In the genomic region with DNA sequence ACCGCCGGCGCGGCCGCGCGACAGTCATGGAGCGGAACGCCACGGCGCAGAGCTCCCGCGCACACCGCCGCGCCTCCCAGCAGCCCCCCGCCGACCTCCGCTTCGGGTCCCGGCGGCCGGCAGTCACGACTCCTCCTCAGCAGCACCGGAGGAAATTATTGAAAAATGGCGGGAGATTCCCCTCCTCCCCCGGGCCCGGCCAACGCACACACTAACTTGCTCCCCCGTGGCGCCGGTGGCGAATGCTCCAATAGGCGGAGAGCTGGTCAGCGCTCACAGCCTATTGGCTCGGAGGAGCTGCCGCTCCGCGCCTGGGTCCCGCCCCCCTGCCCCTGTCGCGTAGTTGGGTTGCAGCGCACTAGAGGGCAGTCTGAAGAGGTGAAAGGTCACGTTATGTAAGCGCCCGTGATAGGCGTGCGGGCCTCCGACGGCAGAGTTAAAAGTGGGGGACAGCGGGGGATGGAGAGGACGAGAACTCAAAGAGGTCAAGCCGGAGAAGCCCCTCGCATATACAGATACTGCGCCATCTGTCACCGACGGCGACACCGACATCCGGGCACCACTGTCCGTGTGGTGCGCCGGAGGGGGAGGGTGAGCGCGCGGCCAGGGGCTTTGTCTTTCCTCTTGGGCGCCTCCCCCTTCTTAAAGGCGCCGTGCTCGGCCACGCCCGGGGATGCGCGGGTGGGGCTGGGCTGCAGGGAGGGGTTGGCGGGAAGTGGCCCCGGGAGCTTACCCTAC, we compare ENCODE assay signal across 8 cellular contexts. TPM values are rescaled to one million over a fixed set of nuclear protein-coding genes. Genes with fewer than 3 reads are reported as not detected.
DNase-seq lines count a peak whose midpoint lies in the region; ATAC-seq lines count a peak whose summit lies in the region.

BAZ1B (minus strand) TSS at position 213 of the 738 bp plus-strand sequence. CDS start 360 bp downstream, outside the sequence.

- H3K4me2 ChIP-seq in BLaER1 treated with 17β-estradiol and CSF1 and Interleukin-3, amounts not matched to agents 10 nM and 100 nM: peak within 1 kb of the TSS; percentile 85 to 97 (median 93)

- CTCF ChIA-PET in activated CD4-positive, alpha-beta T cell treated with anti-CD3 and anti-CD28 coated beads, Interleukin-2, amount 10 ng/mL, durations not matched to agents 7 days and 5 days (lab: Charles Lee): interaction anchor here (0.6 to 4.1 kb wide), 10 partner anchors 9 to 212 kb away, joined by 3 to 18 read pairs (median 4); no protein-coding TSS in a partner anchor

- no peaks in the 10 kb centered on the region for H3K9me3 Mint-ChIP-seq in activated CD4-positive, alpha-beta T cell treated with anti-CD3 and anti-CD28 coated beads, Interleukin-2, amount 10 ng/mL, durations not matched to agents 7 days and 5 days

- H3K4me3 ChIP-seq in BLaER1 treated with 17β-estradiol and CSF1 and Interleukin-3, amounts not matched to agents 10 nM and 100 nM: peak within 1 kb of the TSS; percentile 82 to 98 (median 96)

- H3K27ac ChIP-seq in BLaER1 treated with 17β-estradiol and CSF1 and Interleukin-3, amounts not matched to agents 10 nM and 100 nM: peak within 1 kb of the TSS; percentile 78 to 98 (median 97)

- no peaks in the 10 kb centered on the region for H3K27me3 ChIP-seq in BLaER1 treated with 17β-estradiol and CSF1 and Interleukin-3, amounts not matched to agents 10 nM and 100 nM

- POLR2A ChIA-PET in activated CD4-positive, alpha-beta T cell treated with anti-CD3 and anti-CD28 coated beads, Interleukin-2, amount 10 ng/mL, durations not matched to agents 7 days and 5 days (lab: Charles Lee): interaction anchor here (0.5 to 1.3 kb wide), 4 partner anchors 9 to 58 kb away, joined by 3 to 7 read pairs (median 5); partner anchors contain the start of gene TBL2

- H4K20me1 ChIP-seq in BLaER1 treated with 17β-estradiol and CSF1 and Interleukin-3, amounts not matched to agents 10 nM and 100 nM: peaks cover 32 to 45% (median 39%) of the 10 kb centered on the region in 11 experiments; a peak in 21 of 22 replicates

- DNase-seq in NCI-H69 (lab: John Stamatoyannopoulos, UW) (peak; percentile 100), cortex of kidney (lab: John Stamatoyannopoulos, UW) (peak; percentile 90), left colon (peak; percentile 97 to 98)
- peak; percentile 98 for DNase-seq in activated CD4-positive, alpha-beta T cell treated with anti-CD3 and anti-CD28 coated beads, Interleukin-2, amount 10 ng/mL, durations not matched to agents 7 days and 5 days
- DNase-seq in stimulated activated CD4-positive, alpha-beta T cell treated with anti-CD3 and anti-CD28 coated beads, Interleukin-1b, Interleukin-23, amount 100 ng/mL, for 48 hours: peak; percentile 99

- peak within 1 kb of the TSS; percentile 99 for H3K27ac Mint-ChIP-seq in activated CD4-positive, alpha-beta T cell treated with anti-CD3 and anti-CD28 coated beads, Interleukin-2, amount 10 ng/mL, durations not matched to agents 7 days and 5 days

- H3K9ac ChIP-seq in BLaER1 treated with 17β-estradiol and CSF1 and Interleukin-3, amounts not matched to agents 10 nM and 100 nM: peak within 1 kb of the TSS; percentile 90 to 99 (median 98)

- peak within 1 kb of the TSS; percentile 96 for H3K4me3 Mint-ChIP-seq in activated CD4-positive, alpha-beta T cell treated with anti-CD3 and anti-CD28 coated beads, Interleukin-2, amount 10 ng/mL, durations not matched to agents 7 days and 5 days

- peaks cover 57% of the 10 kb centered on the region for H3K4me1 Mint-ChIP-seq in activated CD4-positive, alpha-beta T cell treated with anti-CD3 and anti-CD28 coated beads, Interleukin-2, amount 10 ng/mL, durations not matched to agents 7 days and 5 days

- H3K27me3 Mint-ChIP-seq in activated CD4-positive, alpha-beta T cell treated with anti-CD3 and anti-CD28 coated beads, Interleukin-2, amount 10 ng/mL, durations not matched to agents 7 days and 5 days: no peaks in the 10 kb centered on the region

- intact Hi-C loops in left colon (cut with DNase I, micrococcal nuclease): no loop called here

- peaks cover 42% of the 10 kb centered on the region for H3K36me3 Mint-ChIP-seq in activated CD4-positive, alpha-beta T cell treated with anti-CD3 and anti-CD28 coated beads, Interleukin-2, amount 10 ng/mL, durations not matched to agents 7 days and 5 days (ENCODE audit: low read depth)

- no peaks in the 10 kb centered on the region for H3K9me3 ChIP-seq in BLaER1 treated with 17β-estradiol and CSF1 and Interleukin-3, amounts not matched to agents 10 nM and 100 nM (replicated peaks in 1 of 11)

- peaks cover 5 to 32% (median 25%) of the 10 kb centered on the region in 11 experiments; a peak in 21 of 22 replicates for H3K36me3 ChIP-seq in BLaER1 treated with 17β-estradiol and CSF1 and Interleukin-3, amounts not matched to agents 10 nM and 100 nM

- H3K4me1 ChIP-seq in BLaER1 treated with 17β-estradiol and CSF1 and Interleukin-3, amounts not matched to agents 10 nM and 100 nM: peaks cover 73 to 78% (median 75%) of the 10 kb centered on the region in 10 experiments

- ATAC-seq in GM19328 (IDR thresholded peaks at IDR 0.05; ENCODE audit: unreplicated experiment) (peak; percentile 78), HG03520 (IDR thresholded peaks at IDR 0.05; ENCODE audit: unreplicated experiment) (peak; percentile 76), left colon (peak; percentile 94)

RNA-seq across cellular contexts. Expression of gene BAZ1B, which starts in this region (rescaled TPM):
- 100 to 1,000 TPM in 1 of 2 experiments, 10 to 100 TPM in 1; 96.5 to 103 TPM for total RNA-seq in activated CD4-positive, alpha-beta T cell treated with anti-CD3 and anti-CD28 coated beads, Interleukin-2, amount 10 ng/mL, durations not matched to agents 7 days and 5 days
- 10 to 100 TPM; 37.7 to 42.6 TPM for total RNA-seq in left colon

Comparison
In these comparisons a context has a peak if more than half of its experiments do, and no peak if none do; other contexts are left out.
1. Peak in every context shown above with its lines: DNase-seq, ATAC-seq, H3K4me3 ChIP-seq and H3K27ac ChIP-seq.